Comparison of ENCODE assay signal across 1 cellular context in the genomic region with DNA sequence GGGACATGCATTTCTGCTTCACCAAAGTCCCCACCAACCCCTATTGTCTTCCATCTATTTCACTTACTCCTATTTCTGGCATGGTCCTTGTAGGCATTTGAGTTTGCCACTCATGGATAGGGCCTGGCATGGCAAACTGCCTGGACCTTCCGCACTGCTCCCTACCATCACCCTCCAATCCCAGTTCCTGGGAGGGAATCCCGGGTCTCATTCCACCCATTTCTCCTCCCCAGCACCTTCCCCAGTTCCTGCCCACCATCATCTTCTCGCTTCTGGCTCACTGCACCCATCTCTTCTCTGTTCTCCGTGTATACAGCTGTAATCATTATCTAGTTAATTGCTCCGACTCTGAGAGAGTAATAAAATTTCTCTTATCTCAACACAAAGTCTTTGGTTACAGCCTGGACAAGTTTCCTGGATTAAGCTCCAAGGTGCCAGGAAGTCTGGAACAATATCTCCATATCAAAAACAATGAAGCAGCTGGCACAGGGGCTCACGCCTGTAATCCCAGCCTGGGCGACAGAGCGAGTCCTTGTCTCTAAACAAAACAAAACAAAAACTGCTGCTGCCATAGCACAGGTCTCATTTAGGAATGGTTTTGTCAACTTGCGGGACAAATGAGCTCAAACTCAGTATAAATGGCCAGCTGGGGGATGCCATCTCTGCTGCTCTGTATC.
TF ChIP-seq lines count a peak whose summit lies in the region.

No MANE protein-coding gene starts in this region.

TF ChIP-seq in HEK293, 187 proteins besides CTCF, POLR2A, EP300 and RAD21 (continued from another document and continues in another):
- TF ChIP-seq ZNF2 (tag by site-specific recombination; IDR thresholded peaks at IDR 0.05) = peak; percentile 84; the same call in 1 of the 2 replicates
- no peak for TF ChIP-seq ZNF221 (tag by site-specific recombination; IDR thresholded peaks at IDR 0.05; ENCODE audit: borderline replicate concordance)
- peak; percentile 77 for TF ChIP-seq ZBTB20 (tag by site-specific recombination; IDR thresholded peaks at IDR 0.05)
- TF ChIP-seq ZNF514 (tag by site-specific recombination; IDR thresholded peaks at IDR 0.05) = no peak
- no peak for TF ChIP-seq MEIS1 (CRISPR knock-in tag; IDR thresholded peaks at IDR 0.05; ENCODE audit: borderline replicate concordance)
- TF ChIP-seq ZNF37A (tag by site-specific recombination; IDR thresholded peaks at IDR 0.05) = no peak
- no peak for TF ChIP-seq ZNF529 (tag by site-specific recombination; IDR thresholded peaks at IDR 0.05; ENCODE audit: insufficient replicate concordance)
- TF ChIP-seq ZNF624 (tag by site-specific recombination; IDR thresholded peaks at IDR 0.05) = no peak
- no peak for TF ChIP-seq ZNF544 (tag by site-specific recombination; IDR thresholded peaks at IDR 0.05)
- TF ChIP-seq ZNF114 (tag by site-specific recombination; IDR thresholded peaks at IDR 0.05) = no peak
- no peak for TF ChIP-seq ZNF48 (tag by site-specific recombination; IDR thresholded peaks at IDR 0.05)
- TF ChIP-seq ZNF146 (tag by site-specific recombination; IDR thresholded peaks at IDR 0.05) = no peak
- no peak for TF ChIP-seq ZNF707 (tag by site-specific recombination; IDR thresholded peaks at IDR 0.05)
- no peak for TF ChIP-seq ZNF621 (tag by site-specific recombination; IDR thresholded peaks at IDR 0.05)
- TF ChIP-seq ZNF184 (tag by site-specific recombination; IDR thresholded peaks at IDR 0.05) = no peak
- TF ChIP-seq, protein P1, sequence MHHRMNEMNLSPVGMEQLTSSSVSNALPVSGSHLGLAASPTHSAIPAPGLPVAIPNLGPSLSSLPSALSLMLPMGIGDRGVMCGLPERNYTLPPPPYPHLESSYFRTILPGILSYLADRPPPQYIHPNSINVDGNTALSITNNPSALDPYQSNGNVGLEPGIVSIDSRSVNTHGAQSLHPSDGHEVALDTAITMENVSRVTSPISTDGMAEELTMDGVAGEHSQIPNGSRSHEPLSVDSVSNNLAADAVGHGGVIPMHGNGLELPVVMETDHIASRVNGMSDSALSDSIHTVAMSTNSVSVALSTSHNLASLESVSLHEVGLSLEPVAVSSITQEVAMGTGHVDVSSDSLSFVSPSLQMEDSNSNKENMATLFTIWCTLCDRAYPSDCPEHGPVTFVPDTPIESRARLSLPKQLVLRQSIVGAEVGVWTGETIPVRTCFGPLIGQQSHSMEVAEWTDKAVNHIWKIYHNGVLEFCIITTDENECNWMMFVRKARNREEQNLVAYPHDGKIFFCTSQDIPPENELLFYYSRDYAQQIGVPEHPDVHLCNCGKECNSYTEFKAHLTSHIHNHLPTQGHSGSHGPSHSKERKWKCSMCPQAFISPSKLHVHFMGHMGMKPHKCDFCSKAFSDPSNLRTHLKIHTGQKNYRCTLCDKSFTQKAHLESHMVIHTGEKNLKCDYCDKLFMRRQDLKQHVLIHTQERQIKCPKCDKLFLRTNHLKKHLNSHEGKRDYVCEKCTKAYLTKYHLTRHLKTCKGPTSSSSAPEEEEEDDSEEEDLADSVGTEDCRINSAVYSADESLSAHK (tag by site-specific recombination; IDR thresholded peaks at IDR 0.05) = peak; percentile 85
- no peak for TF ChIP-seq PRDM1 (tag by site-specific recombination; IDR thresholded peaks at IDR 0.05)
- peak; percentile 96 for TF ChIP-seq IKZF3 (tag by site-specific recombination; IDR thresholded peaks at IDR 0.05)
- TF ChIP-seq ZNF174 (tag by site-specific recombination; IDR thresholded peaks at IDR 0.05) = no peak
- peak; percentile 83 for TF ChIP-seq KLF10 (tag by site-specific recombination; IDR thresholded peaks at IDR 0.05)
- TF ChIP-seq TRIM28 (IDR thresholded peaks at IDR 0.05; ENCODE audit: borderline replicate concordance, low read length) = no peak; the same call in 1 of the 2 replicates
- no peak for TF ChIP-seq ZNF701 (tag by site-specific recombination; IDR thresholded peaks at IDR 0.05)
- peak; percentile 73 for TF ChIP-seq SP7 (tag by site-specific recombination; IDR thresholded peaks at IDR 0.05)
- no peak for TF ChIP-seq ZNF140 (tag by site-specific recombination; IDR thresholded peaks at IDR 0.05)
- no peak for TF ChIP-seq ZNF311 (tag by site-specific recombination; IDR thresholded peaks at IDR 0.05; ENCODE audit: borderline replicate concordance)
- TF ChIP-seq, protein P2, sequence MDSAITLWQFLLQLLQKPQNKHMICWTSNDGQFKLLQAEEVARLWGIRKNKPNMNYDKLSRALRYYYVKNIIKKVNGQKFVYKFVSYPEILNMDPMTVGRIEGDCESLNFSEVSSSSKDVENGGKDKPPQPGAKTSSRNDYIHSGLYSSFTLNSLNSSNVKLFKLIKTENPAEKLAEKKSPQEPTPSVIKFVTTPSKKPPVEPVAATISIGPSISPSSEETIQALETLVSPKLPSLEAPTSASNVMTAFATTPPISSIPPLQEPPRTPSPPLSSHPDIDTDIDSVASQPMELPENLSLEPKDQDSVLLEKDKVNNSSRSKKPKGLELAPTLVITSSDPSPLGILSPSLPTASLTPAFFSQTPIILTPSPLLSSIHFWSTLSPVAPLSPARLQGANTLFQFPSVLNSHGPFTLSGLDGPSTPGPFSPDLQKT (IDR thresholded peaks at IDR 0.05; ENCODE audit: borderline replicate concordance, low read depth, low read length) = no peak
- no peak for TF ChIP-seq ZNF747 (tag by site-specific recombination; IDR thresholded peaks at IDR 0.05)
- TF ChIP-seq, protein P3, sequence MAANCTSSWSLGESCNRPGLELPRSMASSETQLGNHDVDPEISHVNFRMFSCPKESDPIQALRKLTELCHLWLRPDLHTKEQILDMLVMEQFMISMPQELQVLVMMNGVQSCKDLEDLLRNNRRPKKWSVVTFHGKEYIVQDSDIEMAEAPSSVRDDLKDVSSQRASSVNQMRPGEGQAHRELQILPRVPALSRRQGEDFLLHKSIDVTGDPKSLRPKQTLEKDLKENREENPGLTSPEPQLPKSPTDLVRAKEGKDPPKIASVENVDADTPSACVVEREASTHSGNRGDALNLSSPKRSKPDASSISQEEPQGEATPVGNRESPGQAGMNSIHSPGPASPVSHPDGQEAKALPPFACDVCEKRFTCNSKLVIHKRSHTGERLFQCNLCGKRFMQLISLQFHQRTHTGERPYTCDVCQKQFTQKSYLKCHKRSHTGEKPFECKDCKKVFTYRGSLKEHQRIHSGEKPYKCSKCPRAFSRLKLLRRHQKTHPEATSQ (tag by site-specific recombination; IDR thresholded peaks at IDR 0.05) = peak; percentile 70
- TF ChIP-seq, protein P4, sequence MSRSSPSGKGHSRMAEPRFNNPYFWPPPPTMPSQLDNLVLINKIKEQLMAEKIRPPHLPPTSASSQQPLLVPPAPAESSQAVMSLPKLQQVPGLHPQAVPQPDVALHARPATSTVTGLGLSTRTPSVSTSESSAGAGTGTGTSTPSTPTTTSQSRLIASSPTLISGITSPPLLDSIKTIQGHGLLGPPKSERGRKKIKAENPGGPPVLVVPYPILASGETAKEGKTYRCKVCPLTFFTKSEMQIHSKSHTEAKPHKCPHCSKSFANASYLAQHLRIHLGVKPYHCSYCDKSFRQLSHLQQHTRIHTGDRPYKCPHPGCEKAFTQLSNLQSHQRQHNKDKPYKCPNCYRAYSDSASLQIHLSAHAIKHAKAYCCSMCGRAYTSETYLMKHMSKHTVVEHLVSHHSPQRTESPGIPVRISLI (tag by site-specific recombination; IDR thresholded peaks at IDR 0.05) = no peak
- no peak for TF ChIP-seq ZNF549 (tag by site-specific recombination; IDR thresholded peaks at IDR 0.05)
- TF ChIP-seq ZSCAN30 (tag by site-specific recombination; IDR thresholded peaks at IDR 0.05) = peak; percentile 41
- peak; percentile 98 for TF ChIP-seq ZNF792 (tag by site-specific recombination; IDR thresholded peaks at IDR 0.05)
- peak; percentile 94 for TF ChIP-seq ZNF600 (tag by site-specific recombination; IDR thresholded peaks at IDR 0.05)
- TF ChIP-seq ZNF423 (tag by site-specific recombination; IDR thresholded peaks at IDR 0.05) = no peak
- no peak for TF ChIP-seq SALL2 (tag by site-specific recombination; IDR thresholded peaks at IDR 0.05; ENCODE audit: borderline replicate concordance)
- no peak for TF ChIP-seq ZNF416 (tag by site-specific recombination; IDR thresholded peaks at IDR 0.05)
- TF ChIP-seq ZBTB17 (tag by site-specific recombination; IDR thresholded peaks at IDR 0.05) = peak; percentile 88
- TF ChIP-seq, protein P5, sequence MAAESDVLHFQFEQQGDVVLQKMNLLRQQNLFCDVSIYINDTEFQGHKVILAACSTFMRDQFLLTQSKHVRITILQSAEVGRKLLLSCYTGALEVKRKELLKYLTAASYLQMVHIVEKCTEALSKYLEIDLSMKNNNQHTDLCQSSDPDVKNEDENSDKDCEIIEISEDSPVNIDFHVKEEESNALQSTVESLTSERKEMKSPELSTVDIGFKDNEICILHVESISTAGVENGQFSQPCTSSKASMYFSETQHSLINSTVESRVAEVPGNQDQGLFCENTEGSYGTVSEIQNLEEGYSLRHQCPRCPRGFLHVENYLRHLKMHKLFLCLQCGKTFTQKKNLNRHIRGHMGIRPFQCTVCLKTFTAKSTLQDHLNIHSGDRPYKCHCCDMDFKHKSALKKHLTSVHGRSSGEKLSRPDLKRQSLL (tag by site-specific recombination; IDR thresholded peaks at IDR 0.05) = peak; percentile 75; the same call in 1 of the 2 replicates
- TF ChIP-seq OVOL3 (tag by site-specific recombination; IDR thresholded peaks at IDR 0.05) = no peak; the same call in 1 of the 2 replicates
- TF ChIP-seq ZNF274 (IDR thresholded peaks at IDR 0.05; ENCODE audit: low read length) = no peak
- TF ChIP-seq ZNF274 (tag by site-specific recombination; IDR thresholded peaks at IDR 0.05; ENCODE audit: borderline replicate concordance) = no peak
- no peak for TF ChIP-seq ZNF223 (tag by site-specific recombination; IDR thresholded peaks at IDR 0.05)
- TF ChIP-seq, protein P6, sequence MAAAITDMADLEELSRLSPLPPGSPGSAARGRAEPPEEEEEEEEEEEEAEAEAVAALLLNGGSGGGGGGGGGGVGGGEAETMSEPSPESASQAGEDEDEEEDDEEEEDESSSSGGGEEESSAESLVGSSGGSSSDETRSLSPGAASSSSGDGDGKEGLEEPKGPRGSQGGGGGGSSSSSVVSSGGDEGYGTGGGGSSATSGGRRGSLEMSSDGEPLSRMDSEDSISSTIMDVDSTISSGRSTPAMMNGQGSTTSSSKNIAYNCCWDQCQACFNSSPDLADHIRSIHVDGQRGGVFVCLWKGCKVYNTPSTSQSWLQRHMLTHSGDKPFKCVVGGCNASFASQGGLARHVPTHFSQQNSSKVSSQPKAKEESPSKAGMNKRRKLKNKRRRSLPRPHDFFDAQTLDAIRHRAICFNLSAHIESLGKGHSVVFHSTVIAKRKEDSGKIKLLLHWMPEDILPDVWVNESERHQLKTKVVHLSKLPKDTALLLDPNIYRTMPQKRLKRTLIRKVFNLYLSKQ (tag by site-specific recombination; IDR thresholded peaks at IDR 0.05; ENCODE audit: borderline replicate concordance) = no peak
- 0 out of 2 replicates have a peak, but pooled peaks have one; percentile 9 for TF ChIP-seq GLIS1 (tag by site-specific recombination; IDR thresholded peaks at IDR 0.05)
- no peak for TF ChIP-seq ZNF157 (tag by site-specific recombination; IDR thresholded peaks at IDR 0.05)
- TF ChIP-seq MZF1 (tag by site-specific recombination; IDR thresholded peaks at IDR 0.05; ENCODE audit: borderline replicate concordance) = peak; percentile 91
- peak; percentile 96 for TF ChIP-seq ZNF366 (tag by site-specific recombination; conservative IDR thresholded peaks at IDR 0.05)
- TF ChIP-seq, protein P7, sequence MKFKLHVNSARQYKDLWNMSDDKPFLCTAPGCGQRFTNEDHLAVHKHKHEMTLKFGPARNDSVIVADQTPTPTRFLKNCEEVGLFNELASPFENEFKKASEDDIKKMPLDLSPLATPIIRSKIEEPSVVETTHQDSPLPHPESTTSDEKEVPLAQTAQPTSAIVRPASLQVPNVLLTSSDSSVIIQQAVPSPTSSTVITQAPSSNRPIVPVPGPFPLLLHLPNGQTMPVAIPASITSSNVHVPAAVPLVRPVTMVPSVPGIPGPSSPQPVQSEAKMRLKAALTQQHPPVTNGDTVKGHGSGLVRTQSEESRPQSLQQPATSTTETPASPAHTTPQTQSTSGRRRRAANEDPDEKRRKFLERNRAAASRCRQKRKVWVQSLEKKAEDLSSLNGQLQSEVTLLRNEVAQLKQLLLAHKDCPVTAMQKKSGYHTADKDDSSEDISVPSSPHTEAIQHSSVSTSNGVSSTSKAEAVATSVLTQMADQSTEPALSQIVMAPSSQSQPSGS (tag by site-specific recombination; IDR thresholded peaks at IDR 0.05; ENCODE audit: low read depth) = no peak
- TF ChIP-seq ZNF530 (tag by site-specific recombination; IDR thresholded peaks at IDR 0.05; ENCODE audit: low read depth) = no peak
- no peak for TF ChIP-seq ZNF571 (tag by site-specific recombination; IDR thresholded peaks at IDR 0.05)
- TF ChIP-seq GLI2 (tag by site-specific recombination; IDR thresholded peaks at IDR 0.05; ENCODE audit: borderline replicate concordance, low read depth) = peak; percentile 38; the same call in 1 of the 2 replicates
- TF ChIP-seq ZNF391 (tag by site-specific recombination; IDR thresholded peaks at IDR 0.05; ENCODE audit: borderline replicate concordance, low read depth) = peak; percentile 47; the same call in 1 of the 2 replicates
- TF ChIP-seq, protein P8, sequence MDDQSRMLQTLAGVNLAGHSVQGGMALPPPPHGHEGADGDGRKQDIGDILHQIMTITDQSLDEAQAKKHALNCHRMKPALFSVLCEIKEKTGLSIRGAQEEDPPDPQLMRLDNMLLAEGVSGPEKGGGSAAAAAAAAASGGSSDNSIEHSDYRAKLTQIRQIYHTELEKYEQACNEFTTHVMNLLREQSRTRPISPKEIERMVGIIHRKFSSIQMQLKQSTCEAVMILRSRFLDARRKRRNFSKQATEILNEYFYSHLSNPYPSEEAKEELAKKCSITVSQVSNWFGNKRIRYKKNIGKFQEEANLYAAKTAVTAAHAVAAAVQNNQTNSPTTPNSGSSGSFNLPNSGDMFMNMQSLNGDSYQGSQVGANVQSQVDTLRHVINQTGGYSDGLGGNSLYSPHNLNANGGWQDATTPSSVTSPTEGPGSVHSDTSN (CRISPR knock-in tag; IDR thresholded peaks at IDR 0.05) = no peak
- TF ChIP-seq, protein P9, sequence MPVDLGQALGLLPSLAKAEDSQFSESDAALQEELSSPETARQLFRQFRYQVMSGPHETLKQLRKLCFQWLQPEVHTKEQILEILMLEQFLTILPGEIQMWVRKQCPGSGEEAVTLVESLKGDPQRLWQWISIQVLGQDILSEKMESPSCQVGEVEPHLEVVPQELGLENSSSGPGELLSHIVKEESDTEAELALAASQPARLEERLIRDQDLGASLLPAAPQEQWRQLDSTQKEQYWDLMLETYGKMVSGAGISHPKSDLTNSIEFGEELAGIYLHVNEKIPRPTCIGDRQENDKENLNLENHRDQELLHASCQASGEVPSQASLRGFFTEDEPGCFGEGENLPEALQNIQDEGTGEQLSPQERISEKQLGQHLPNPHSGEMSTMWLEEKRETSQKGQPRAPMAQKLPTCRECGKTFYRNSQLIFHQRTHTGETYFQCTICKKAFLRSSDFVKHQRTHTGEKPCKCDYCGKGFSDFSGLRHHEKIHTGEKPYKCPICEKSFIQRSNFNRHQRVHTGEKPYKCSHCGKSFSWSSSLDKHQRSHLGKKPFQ (tag by site-specific recombination; IDR thresholded peaks at IDR 0.05) = peak; percentile 77
- TF ChIP-seq ZNF664 (tag by site-specific recombination; IDR thresholded peaks at IDR 0.05) = no peak
- peak; percentile 97 for TF ChIP-seq ZNF843 (tag by site-specific recombination; IDR thresholded peaks at IDR 0.05)
